20 cellular contexts compared by ENCODE assay signal in the genomic region with DNA sequence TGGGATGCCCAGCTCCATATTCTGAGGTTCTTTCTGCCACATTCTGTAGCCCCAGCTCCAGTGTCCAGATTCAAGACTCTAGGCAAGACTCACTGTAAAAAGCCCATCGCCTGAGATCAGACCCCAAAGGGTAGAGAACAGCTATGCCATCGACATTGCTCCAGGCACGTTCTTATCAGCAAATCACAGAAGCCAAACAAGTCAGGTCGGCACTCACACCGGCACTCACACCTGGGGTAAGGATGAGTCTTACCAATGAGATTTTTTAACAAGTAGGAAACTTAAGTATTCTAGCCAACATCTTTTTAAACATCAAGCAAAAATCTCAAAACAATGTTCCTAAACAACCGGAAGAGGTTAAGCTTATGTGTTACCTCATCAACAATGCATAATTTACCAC. TPM values are rescaled to one million over a fixed set of nuclear protein-coding genes. Genes with fewer than 3 reads are reported as not detected.
DNase-seq lines count a peak whose midpoint lies in the region; ATAC-seq, FAIRE-seq and TF ChIP-seq lines count a peak whose summit lies in the region.
"Had no signal": no experiment of that assay in that cellular context is flagged by ENCODE, and none has a peak within 500 bp of the region (broad histone marks: within the 10 kb centered on the region; RNA-seq: fewer than 3 reads in every experiment).

No MANE protein-coding gene starts in this region.

- H3K4me3 ChIP-seq in A549 (no peak overlapping the region), hepatocyte (no peak overlapping the region), adrenal gland (no peak overlapping the region)
- H3K4me3 ChIP-seq in CD4-positive, alpha-beta memory T cell (ENCODE audit: low read length in 2 of 2), result no peak overlapping the region
- H3K4me3 ChIP-seq: uterus had no signal

- 91% methylated on average over 6 of the region's 6 CpGs for WGBS in A549 (ENCODE audit: missing lambda C conversion rate)
- WGBS in hepatocyte (ENCODE audit: low lambda C conversion rate, missing lambda C conversion rate), result 37% methylated on average over 6 of the region's 6 CpGs
- 70 to 83% (median 79%) methylated on average over 6 of the region's 6 CpGs for WGBS in adrenal gland, 4 donors

- POLR2A ChIA-PET in A549 (lab: Yijun Ruan, JAX), result no interaction called here
- POLR2A ChIA-PET in CD4-positive, alpha-beta memory T cell (lab: Charles Lee; ENCODE audit: partially characterized antibody), result interaction anchor here (0.8 to 3.0 kb wide), 4 partner anchors 38 to 145 kb away, joined by 3 to 22 read pairs (median 5); a partner anchor contains a TSS
- POLR2A ChIA-PET in WTC11 (lab: Charles Lee), result interaction anchor here (2.6 kb wide), 1 partner anchor 114 kb away, joined by 10 read pairs; no protein-coding TSS in a partner anchor

- peaks cover 18 to 47% (median 33%) of the 10 kb centered on the region in 4 donors for H3K4me1 Mint-ChIP-seq in CD4-positive, alpha-beta memory T cell
- H3K4me1 Mint-ChIP-seq in WTC11, result peaks cover 42% of the 10 kb centered on the region

- H3K4me2 ChIP-seq in A549 (0 out of 3 replicates have a peak overlapping the region, but pooled peaks have one; percentile 94), hepatocyte (peak overlapping the region; percentile 79)

- peaks cover 3% of the 10 kb centered on the region for H4K20me1 ChIP-seq in hepatocyte (ENCODE audit: insufficient read depth, poor library complexity, severe bottlenecking)

- intact Hi-C loops in CD4-positive, alpha-beta memory T cell (cut with micrococcal nuclease), result no loop called here
- intact Hi-C loops in left colon (cut with DNase I, micrococcal nuclease), result loop anchor here in 1 of 2 donors (5.0 kb wide), 1 partner anchor 168 kb away; no protein-coding TSS in a partner anchor
- intact Hi-C loops in adrenal gland (cut with DNase I), result no loop called here

- H3K27ac ChIP-seq in A549 (no peak overlapping the region), hepatocyte (no peak overlapping the region), adrenal gland (no peak overlapping the region)
- no peak overlapping the region for H3K27ac ChIP-seq in CD4-positive, alpha-beta memory T cell (ENCODE audit: low read depth, low read length)
- H3K27ac ChIP-seq: uterus had no signal

- CTCF ChIA-PET in A549 (lab: Yijun Ruan, JAX), result interaction anchor here (1.2 to 8.8 kb wide), 7 partner anchors 18 to 178 kb away, joined by 3 to 75 read pairs (median 20); no protein-coding TSS in a partner anchor
- CTCF ChIA-PET in CD4-positive, alpha-beta memory T cell (lab: Charles Lee; ENCODE audit: partially characterized antibody), result interaction anchor here (1.7 to 9.1 kb wide), 3 partner anchors 117 to 178 kb away, joined by 4 to 82 read pairs (median 7); a partner anchor contains a TSS
- CTCF ChIA-PET in WTC11 (lab: Charles Lee), result interaction anchor here (0.6 to 3.6 kb wide), 3 partner anchors 22 to 178 kb away, joined by 3 to 19 read pairs (median 4); no protein-coding TSS in a partner anchor

- no peaks in the 10 kb centered on the region for H3K27me3 ChIP-seq in CD4-positive, alpha-beta memory T cell (ENCODE audit: insufficient read depth, low read length)
- no peaks in the 10 kb centered on the region for H3K27me3 ChIP-seq in hepatocyte
- H3K27me3 ChIP-seq in adrenal gland, result no peaks in the 10 kb centered on the region
- H3K27me3 ChIP-seq: uterus had no signal

- no peak for FAIRE-seq in A549 (lab: Jason Lieb, UNC)
- FAIRE-seq: D721Med, frontal cortex, GM12891 had no signal

- peak overlapping the region in 6 of 8 donors; percentile 7 to 89 (median 41) for H3K4me3 Mint-ChIP-seq in CD4-positive, alpha-beta memory T cell
- no peak overlapping the region for H3K4me3 Mint-ChIP-seq in WTC11
- H3K4me3 Mint-ChIP-seq: dendritic cell treated with granulocyte-macrophage colony-stimulating factor and Interleukin-4, amounts not matched to agents 40 ng/mL and 50 ng/mL, for 4 days; T-helper 1 cell treated with Interleukin-12 subunit alpha and Interleukin-12 subunit beta and Interleukin-4 antibody, amounts not matched to agents 30 μg/mL and 1 μg/mL, for 36 hours had no signal

- H3K36me3 ChIP-seq in CD4-positive, alpha-beta memory T cell (ENCODE audit: insufficient read depth, low read length), result no peaks in the 10 kb centered on the region
- no peaks in the 10 kb centered on the region for H3K36me3 ChIP-seq in hepatocyte (replicated peaks; ENCODE audit: insufficient read depth, low read depth)
- H3K36me3 ChIP-seq in adrenal gland (replicated peaks in 1 of 2), result no peaks in the 10 kb centered on the region
- H3K36me3 ChIP-seq: uterus had no signal

- H3K9me3 ChIP-seq in A549, result no peaks in the 10 kb centered on the region
- H3K9me3 ChIP-seq in CD4-positive, alpha-beta memory T cell (ENCODE audit: control insufficient read depth in 1 of 2, low read length in 2 of 2), result no peaks in the 10 kb centered on the region
- no peaks in the 10 kb centered on the region for H3K9me3 ChIP-seq in hepatocyte (ENCODE audit: low read depth)
- H3K9me3 ChIP-seq in adrenal gland (replicated peaks in 1 of 3), result no peaks in the 10 kb centered on the region
- H3K9me3 ChIP-seq: uterus had no signal

- TF ChIP-seq CTCF in A549 (IDR thresholded peaks at IDR 0.05) (no peak), WTC11 (IDR thresholded peaks at IDR 0.05) (no peak), hepatocyte (IDR thresholded peaks at IDR 0.05; ENCODE audit: poor library complexity) (no peak), adrenal gland (IDR thresholded peaks at IDR 0.05) (no peak)

- H3K27ac Mint-ChIP-seq in CD4-positive, alpha-beta memory T cell, result peak overlapping the region in 5 of 7 donors; percentile 66 to 88 (median 82)
- H3K27ac Mint-ChIP-seq in WTC11, result peak overlapping the region; percentile 32; the same call in 1 of the 2 replicates
- H3K27ac Mint-ChIP-seq: activated CD8-positive, alpha-beta memory T cell treated with anti-CD3 and anti-CD28 coated beads, Interleukin-2, amount 10 ng/mL, durations not matched to agents 7 days and 5 days; dendritic cell treated with granulocyte-macrophage colony-stimulating factor and Interleukin-4, amounts not matched to agents 40 ng/mL and 50 ng/mL, for 4 days; T-helper 1 cell treated with Interleukin-12 subunit alpha and Interleukin-12 subunit beta and Interleukin-4 antibody, amounts not matched to agents 30 μg/mL and 1 μg/mL, for 36 hours had no signal

- TF ChIP-seq EP300 in A549 (IDR thresholded peaks at IDR 0.05), result no peak

- TF ChIP-seq RAD21 in A549 (conservative IDR thresholded peaks at IDR 0.05 in 1 of 2, IDR thresholded peaks at IDR 0.05 in 1 of 2), result no peak

- H2AFZ ChIP-seq in hepatocyte, result no peak overlapping the region

- no peaks in the 10 kb centered on the region for H3K9me3 Mint-ChIP-seq in CD4-positive, alpha-beta memory T cell
- no peaks in the 10 kb centered on the region for H3K9me3 Mint-ChIP-seq in WTC11
- H3K9me3 Mint-ChIP-seq: dendritic cell treated with granulocyte-macrophage colony-stimulating factor and Interleukin-4, amounts not matched to agents 40 ng/mL and 50 ng/mL, for 4 days; T-helper 1 cell treated with Interleukin-12 subunit alpha and Interleukin-12 subunit beta and Interleukin-4 antibody, amounts not matched to agents 30 μg/mL and 1 μg/mL, for 36 hours had no signal

- TF ChIP-seq POLR2A in A549 (IDR thresholded peaks at IDR 0.05; ENCODE audit: low read length) (no peak), adrenal gland (IDR thresholded peaks at IDR 0.05) (no peak)

- H3K27me3 Mint-ChIP-seq in CD4-positive, alpha-beta memory T cell, result no peaks in the 10 kb centered on the region
- H3K27me3 Mint-ChIP-seq in WTC11 (ENCODE audit: low read depth), result no peaks in the 10 kb centered on the region
- H3K27me3 Mint-ChIP-seq: activated CD8-positive, alpha-beta memory T cell treated with anti-CD3 and anti-CD28 coated beads, Interleukin-2, amount 10 ng/mL, durations not matched to agents 7 days and 5 days; dendritic cell treated with granulocyte-macrophage colony-stimulating factor and Interleukin-4, amounts not matched to agents 40 ng/mL and 50 ng/mL, for 4 days had no signal

- H3K36me3 Mint-ChIP-seq in CD4-positive, alpha-beta memory T cell, result peaks cover 6 to 22% of the 10 kb centered on the region in 2 donors
- peaks cover 21% of the 10 kb centered on the region for H3K36me3 Mint-ChIP-seq in WTC11

- ATAC-seq in A549 (no peak), WTC11 (no peak), left colon (no peak), GM19467 (IDR thresholded peaks at IDR 0.05; ENCODE audit: unreplicated experiment) (no peak)
- ATAC-seq: activated CD8-positive, alpha-beta memory T cell treated with anti-CD3 and anti-CD28 coated beads, Interleukin-2, amount 10 ng/mL, durations not matched to agents 7 days and 5 days had no signal

- DNase-seq in A549 (ENCODE audit: low read depth in 1 of 2, low spot score in 1 of 2) (no peak), WTC11 (ENCODE audit: low spot score) (no peak), hepatocyte (ENCODE audit: low spot score) (no peak), left colon (no peak), SK-N-DZ (ENCODE audit: low spot score) (no peak), adrenal gland (no peak)
- no peak for DNase-seq in CD4-positive, alpha-beta memory T cell
- DNase-seq: activated CD8-positive, alpha-beta memory T cell treated with anti-CD3 and anti-CD28 coated beads, Interleukin-2, amount 10 ng/mL, durations not matched to agents 7 days and 5 days; GDM1; NCI-H1417; NCI-H526; SHP77 treated with DMSO at 0.1 percent for 48 hours; stimulated activated CD4-positive, alpha-beta T cell treated with anti-CD3 and anti-CD28 coated beads, Interleukin-2, amount 100 ng/mL, for 24 hours; uterus had no signal

- no peaks in the 10 kb centered on the region for H3K9me2 ChIP-seq in hepatocyte (replicated peaks; ENCODE audit: insufficient read depth)

- peaks cover 40% of the 10 kb centered on the region for H3K79me2 ChIP-seq in hepatocyte

- peaks cover 25% of the 10 kb centered on the region for H3K4me1 ChIP-seq in A549
- peaks cover 30% of the 10 kb centered on the region for H3K4me1 ChIP-seq in CD4-positive, alpha-beta memory T cell (ENCODE audit: insufficient read depth, low read length)
- H3K4me1 ChIP-seq in hepatocyte (ENCODE audit: insufficient read depth), result peaks cover 16% of the 10 kb centered on the region
- peaks cover 13 to 16% of the 10 kb centered on the region in 2 donors for H3K4me1 ChIP-seq in adrenal gland (replicated peaks in 1 of 2)

RNA-seq across cellular contexts. Expression of a gene that starts 2.4 kb away (rescaled TPM):
- polyA plus RNA-seq in A549 (2011; rRNA removed) (42.4 and 49.9 TPM in 2 replicates), A549 (2017; fragmentation: RNase III; extraction: RNeasy Plus Mini Kit Qiagen cat#74134 plus additional on column Dnase treatment) (44.7 to 48.0 TPM (median 44.9 TPM) in 3 replicates), hepatocyte (29.9 and 30.0 TPM in 2 replicates), adrenal gland (10 to 100 TPM; 29.3 to 63.7 (median 31.1) TPM)
- polyA plus RNA-seq in A549 (2012; cell fraction: cytosol; rRNA removed), result 29.8 and 37.9 TPM in 2 replicates
- polyA plus RNA-seq in A549 (2012; cell fraction: nucleus; rRNA removed), result 9.4 and 13.6 TPM in 2 replicates
- polyA minus RNA-seq in A549 (2011; rRNA and poly(A)+ RNA removed), result 8.5 and 9.5 TPM in 2 replicates
- total RNA-seq in CD4-positive, alpha-beta memory T cell, result 10 to 100 TPM; 14.7 to 15.1 TPM
- 10 to 100 TPM; 25.2 to 32.4 TPM for polyA plus RNA-seq in CD4-positive, alpha-beta memory T cell
- total RNA-seq in WTC11 (2021) (54.3 to 60.7 TPM (median 59.8 TPM) in 3 replicates), hepatocyte (24.1 and 34.4 TPM in 2 replicates), left colon (10 to 100 TPM; 15.0 to 19.3 TPM), adrenal gland (10 to 100 TPM; 14.1 to 34.3 (median 28.6) TPM)
- polyA plus RNA-seq in SK-N-DZ (2014; cell fraction: cytosol; rRNA removed), result 88.4 and 126 TPM in 2 replicates
- polyA plus RNA-seq in SK-N-DZ (2014; cell fraction: nucleus; rRNA removed), result 17.5 and 20.1 TPM in 2 replicates

RNA-seq across cellular contexts. Expression of a gene that starts 38.0 kb away (rescaled TPM):
- 60.1 and 104 TPM in 2 replicates for polyA plus RNA-seq in A549 (2011; rRNA removed)
- 18.8 and 19.3 TPM in 2 replicates for polyA plus RNA-seq in A549 (2012; cell fraction: cytosol; rRNA removed)
- 7.2 and 12.3 TPM in 2 replicates for polyA plus RNA-seq in A549 (2012; cell fraction: nucleus; rRNA removed)
- 61.1 to 61.5 TPM (median 61.3 TPM) in 3 replicates for polyA plus RNA-seq in A549 (2017; fragmentation: RNase III; extraction: RNeasy Plus Mini Kit Qiagen cat#74134 plus additional on column Dnase treatment)
- polyA minus RNA-seq in A549 (2011; rRNA and poly(A)+ RNA removed), result 11.1 and 15.8 TPM in 2 replicates
- total RNA-seq in CD4-positive, alpha-beta memory T cell, result 100 to 1,000 TPM; 121 to 124 TPM
- polyA plus RNA-seq in CD4-positive, alpha-beta memory T cell, result 100 to 1,000 TPM in 1 of 2 donors, 10 to 100 TPM in 1; 86.9 to 118 TPM
- total RNA-seq in WTC11 (2021), result 34.6 to 39.7 TPM (median 39.2 TPM) in 3 replicates
- 78.9 and 82.0 TPM in 2 replicates for total RNA-seq in hepatocyte
- polyA plus RNA-seq in hepatocyte, result 117 and 128 TPM in 2 replicates
- 100 to 1,000 TPM in 1 of 2 donors, 10 to 100 TPM in 1; 59.6 to 102 TPM for total RNA-seq in left colon
- polyA plus RNA-seq in SK-N-DZ (2014; cell fraction: cytosol; rRNA removed), result 37.1 and 38.2 TPM in 2 replicates
- 57.4 and 101 TPM in 2 replicates for polyA plus RNA-seq in SK-N-DZ (2014; cell fraction: nucleus; rRNA removed)
- 100 to 1,000 TPM in 4 of 8 donors, 10 to 100 TPM in 4; 19.7 to 144 (median 86.5) TPM for total RNA-seq in adrenal gland
- polyA plus RNA-seq in adrenal gland, result 100 to 1,000 TPM in 2 of 3 donors, 10 to 100 TPM in 1; 86.2 to 124 (median 106) TPM

RNA-seq across cellular contexts. Expression of a gene that starts 42.4 kb away (rescaled TPM):
- polyA plus RNA-seq in A549 (2011; rRNA removed) (3.6 and 4.5 TPM in 2 replicates), A549 (2017; fragmentation: RNase III; extraction: RNeasy Plus Mini Kit Qiagen cat#74134 plus additional on column Dnase treatment) (0.90 to 1.5 TPM (median 1.1 TPM) in 3 replicates), hepatocyte (1.1 and 1.4 TPM in 2 replicates), adrenal gland (1 to 10 TPM; 4.3 to 6.6 (median 4.9) TPM)
- polyA plus RNA-seq in A549 (2012; cell fraction: cytosol; rRNA removed), result 0.27 and 0.45 TPM in 2 replicates
- 0.22 TPM in 1 of 2 replicates, not detected in the other for polyA plus RNA-seq in A549 (2012; cell fraction: nucleus; rRNA removed)
- not detected in 2 replicates for polyA minus RNA-seq in A549 (2011; rRNA and poly(A)+ RNA removed)
- 1 to 10 TPM in 1 of 2 experiments, under 1 TPM in 1; 0.44 to 1.1 TPM for total RNA-seq in CD4-positive, alpha-beta memory T cell
- polyA plus RNA-seq in CD4-positive, alpha-beta memory T cell, result under 1 TPM in 1 of 2 donors, not detected in 1; 0.50 TPM
- total RNA-seq in WTC11 (2021) (1.8 to 4.0 TPM (median 2.1 TPM) in 3 replicates), hepatocyte (1.4 and 3.4 TPM in 2 replicates), left colon (under 1 TPM in 1 of 2 donors, not detected in 1; 0.70 TPM), adrenal gland (1 to 10 TPM in 7 of 8 donors, under 1 TPM in 1; 0.85 to 7.3 (median 5.2) TPM)
- 4.4 and 4.6 TPM in 2 replicates for polyA plus RNA-seq in SK-N-DZ (2014; cell fraction: cytosol; rRNA removed)
- 5.2 and 6.3 TPM in 2 replicates for polyA plus RNA-seq in SK-N-DZ (2014; cell fraction: nucleus; rRNA removed)
